23 cellular contexts compared by ENCODE assay signal in genomic region chr7:12504144-12504543, GRCh38.
DNase-seq lines count a peak whose midpoint lies in the region; ATAC-seq, FAIRE-seq and TF ChIP-seq lines count a peak whose summit lies in the region.
"Had no signal": no experiment of that assay in that cellular context is flagged by ENCODE, and none has a peak within 500 bp of the region (broad histone marks: within the 10 kb centered on the region; RNA-seq: fewer than 3 reads in every experiment).

No MANE protein-coding gene starts in this region.

- 2% methylated on average over 1 of the region's 1 CpG for whole genome bisulfite sequencing in A549 (ENCODE audit: missing lambda C conversion rate)

- H3K4me3 Mint-ChIP-seq in brain: peak overlapping the region in 1 of 5 experiments; percentile 40
- H3K4me3 Mint-ChIP-seq in naive thymus-derived CD4-positive, alpha-beta T cell: no peak overlapping the region
- H3K4me3 Mint-ChIP-seq: memory B cell, natural killer cell had no signal

- peak overlapping the region in 3 of 5 experiments; percentile 10 to 65 (median 20) for H3K27ac Mint-ChIP-seq in brain
- H3K27ac Mint-ChIP-seq in naive thymus-derived CD4-positive, alpha-beta T cell: no peak overlapping the region
- H3K27ac Mint-ChIP-seq: memory B cell, natural killer cell had no signal

- peak; percentile 23 for FAIRE-seq in A549 (lab: Jason Lieb, UNC)
- FAIRE-seq: endometrium had no signal

- H3K27me3 ChIP-seq in naive thymus-derived CD4-positive, alpha-beta T cell (ENCODE audit: control insufficient read depth in 2 of 2, insufficient read depth in 2 of 2, low read length in 2 of 2): no peaks in the 10 kb centered on the region
- H3K27me3 ChIP-seq: testis had no signal

- TF ChIP-seq EP300 in A549 (IDR thresholded peaks at IDR 0.05): no peak

- no peaks in the 10 kb centered on the region for H3K4me1 ChIP-seq in A549
- no peaks in the 10 kb centered on the region for H3K4me1 ChIP-seq in naive thymus-derived CD4-positive, alpha-beta T cell (ENCODE audit: control insufficient read depth in 2 of 2, insufficient read depth in 2 of 2, low read length in 2 of 2)
- H3K4me1 ChIP-seq: prostate gland, testis had no signal

- H3K9me3 Mint-ChIP-seq in brain: peaks cover 0 to 5% (median under 1%) of the 10 kb centered on the region in 5 experiments
- H3K9me3 Mint-ChIP-seq in naive thymus-derived CD4-positive, alpha-beta T cell: peaks cover 0 to under 1% (median 0%) of the 10 kb centered on the region in 11 donors
- H3K9me3 Mint-ChIP-seq: memory B cell, natural killer cell had no signal

- no peaks in the 10 kb centered on the region for H3K36me3 Mint-ChIP-seq in brain
- H3K36me3 Mint-ChIP-seq in naive thymus-derived CD4-positive, alpha-beta T cell: no peaks in the 10 kb centered on the region
- H3K36me3 Mint-ChIP-seq: memory B cell, natural killer cell had no signal

- H3K9me3 ChIP-seq in A549: no peaks in the 10 kb centered on the region
- no peaks in the 10 kb centered on the region for H3K9me3 ChIP-seq in naive thymus-derived CD4-positive, alpha-beta T cell (ENCODE audit: control insufficient read depth in 2 of 3, low read length in 3 of 3)
- H3K9me3 ChIP-seq: prostate gland, testis had no signal

- no peak for DNase-seq in A549 (ENCODE audit: low read depth in 1 of 2, low spot score in 1 of 2)
- no peak for DNase-seq in activated CD8-positive, alpha-beta memory T cell treated with anti-CD3 and anti-CD28 coated beads for 24 hours
- no peak for DNase-seq in GM10266 (ENCODE audit: extremely low spot score)
- DNase-seq in naive thymus-derived CD4-positive, alpha-beta T cell: no peak
- DNase-seq: activated CD4-positive, alpha-beta T cell treated with anti-CD3 and anti-CD28 coated beads, Interleukin-2, amount 50 U/mL, for 4 hours; activated naive CD4-positive, alpha-beta T cell treated with Interleukin-2 at 50 U/mL for 16 hours; anterior cingulate cortex; head of caudate nucleus; natural killer cell; NCI-H1105; NCI-H2107; NCI-H69; SHP77; T-helper 1 cell; testis had no signal

- POLR2A ChIA-PET in A549 (lab: Yijun Ruan, JAX): no interaction called here
- POLR2A ChIA-PET in naive thymus-derived CD4-positive, alpha-beta T cell (lab: Charles Lee): no interaction called here

- no peak overlapping the region for H3K4me3 ChIP-seq in A549
- no peak overlapping the region for H3K4me3 ChIP-seq in naive thymus-derived CD4-positive, alpha-beta T cell (ENCODE audit: low read length)
- H3K4me3 ChIP-seq: prostate gland, testis had no signal

- CTCF ChIA-PET in A549 (lab: Yijun Ruan, JAX): no interaction called here
- CTCF ChIA-PET in naive thymus-derived CD4-positive, alpha-beta T cell (lab: Charles Lee): no interaction called here

- H3K36me3 ChIP-seq in naive thymus-derived CD4-positive, alpha-beta T cell (ENCODE audit: control insufficient read depth in 2 of 3, insufficient read depth in 3 of 3, low read length in 3 of 3): no peaks in the 10 kb centered on the region
- H3K36me3 ChIP-seq: prostate gland had no signal

- TF ChIP-seq CTCF in A549 (IDR thresholded peaks at IDR 0.05) (no peak), brain (conservative IDR thresholded peaks at IDR 0.05) (no peak), GM10266 (IDR thresholded peaks at IDR 0.05; ENCODE audit: control insufficient read depth, insufficient read depth, low read depth, missing control alignments) (no peak)

- no peak for TF ChIP-seq POLR2A in A549 (IDR thresholded peaks at IDR 0.05; ENCODE audit: low read length)

- intact Hi-C loops in naive thymus-derived CD4-positive, alpha-beta T cell (cut with micrococcal nuclease): no loop called here

- no peak overlapping the region for H3K4me2 ChIP-seq in A549

- peaks cover 6% of the 10 kb centered on the region for H3K4me1 Mint-ChIP-seq in brain
- no peaks in the 10 kb centered on the region for H3K4me1 Mint-ChIP-seq in naive thymus-derived CD4-positive, alpha-beta T cell
- H3K4me1 Mint-ChIP-seq: memory B cell, natural killer cell had no signal

- ATAC-seq in A549 (no peak), GM21619 (IDR thresholded peaks at IDR 0.05; ENCODE audit: unreplicated experiment) (peak; percentile 78), HG03159 (IDR thresholded peaks at IDR 0.05; ENCODE audit: unreplicated experiment) (peak; percentile 91), GM18517 (IDR thresholded peaks at IDR 0.05; ENCODE audit: unreplicated experiment) (no peak)
- no peak for ATAC-seq in naive thymus-derived CD4-positive, alpha-beta T cell
- ATAC-seq: natural killer cell had no signal

- H3K27me3 Mint-ChIP-seq in brain: no peaks in the 10 kb centered on the region
- H3K27me3 Mint-ChIP-seq in naive thymus-derived CD4-positive, alpha-beta T cell: peaks cover 0 to 1% (median 0%) of the 10 kb centered on the region in 5 donors

- TF ChIP-seq RAD21 in A549 (conservative IDR thresholded peaks at IDR 0.05 in 1 of 2, IDR thresholded peaks at IDR 0.05 in 1 of 2): no peak

- H3K27ac ChIP-seq in A549: no peak overlapping the region
- H3K27ac ChIP-seq in naive thymus-derived CD4-positive, alpha-beta T cell (ENCODE audit: low read depth, low read length): no peak overlapping the region
- H3K27ac ChIP-seq: 22Rv1, prostate gland, testis had no signal

TF ChIP-seq in A549, 52 proteins besides CTCF, POLR2A, EP300 and RAD21:
- no peak for TF ChIP-seq HOXB5 (CRISPR knock-in tag; IDR thresholded peaks at IDR 0.05)
- no peak for TF ChIP-seq EHF (CRISPR knock-in tag; IDR thresholded peaks at IDR 0.05)
- TF ChIP-seq SMC3 (IDR thresholded peaks at IDR 0.05): no peak
- no peak for TF ChIP-seq FOSL2 (IDR thresholded peaks at IDR 0.05)
- no peak for TF ChIP-seq FOSL2 (CRISPR knock-in tag; IDR thresholded peaks at IDR 0.05)
- no peak for TF ChIP-seq CEBPB (IDR thresholded peaks at IDR 0.05)
- TF ChIP-seq CBX8 (IDR thresholded peaks at IDR 0.05): no peak
- TF ChIP-seq HMGXB4 (CRISPR knock-in tag; IDR thresholded peaks at IDR 0.05; ENCODE audit: borderline replicate concordance): no peak
- no peak for TF ChIP-seq RARB (CRISPR knock-in tag; IDR thresholded peaks at IDR 0.05)
- no peak for TF ChIP-seq JUNB (IDR thresholded peaks at IDR 0.05)

Comparison
In these comparisons a context has a peak if more than half of its experiments do, and no peak if none do; other contexts are left out.
1. ATAC-seq: peak in GM21619 (single experiment) and HG03159 (single experiment); none in A549 (0 of 2), naive thymus-derived CD4-positive, alpha-beta T cell (single experiment) and GM18517 (single experiment).
2. H3K27ac Mint-ChIP-seq: peak in brain (3 of 5); none in naive thymus-derived CD4-positive, alpha-beta T cell (0 of 9).